ENCODE assay signal across 10 cellular contexts in genomic region chr2:20221939-20222768, GRCh38. TPM values are rescaled to one million over a fixed set of nuclear protein-coding genes. Genes with fewer than 3 reads are reported as not detected.
A peak's percentile ranks its signal among the peaks of the same experiment; 100 is the strongest.
DNase-seq lines count a peak whose midpoint lies in the region; ATAC-seq, FAIRE-seq and TF ChIP-seq lines count a peak whose summit lies in the region.
"Had no signal": no experiment of that assay in that cellular context is flagged by ENCODE, and none has a peak within 500 bp of the region (broad histone marks: within the 10 kb centered on the region; RNA-seq: fewer than 3 reads in every experiment).

No MANE protein-coding gene starts in this region.

- no peak overlapping the region for H3K4me2 ChIP-seq in K562 (ENCODE audit: insufficient read depth, low read length)

- no peaks in the 10 kb centered on the region for H4K20me1 ChIP-seq in K562 (replicated peaks; ENCODE audit: control insufficient read depth, insufficient read depth, low read length)

- TF ChIP-seq CTCF in 22Rv1 (IDR thresholded peaks at IDR 0.05), result no peak
- TF ChIP-seq CTCF in HEK293 (tag by site-specific recombination; IDR thresholded peaks at IDR 0.05), result no peak
- TF ChIP-seq CTCF in K562 (IDR thresholded peaks at IDR 0.05 in 2 of 3, conservative IDR thresholded peaks at IDR 0.05 in 1 of 3; ENCODE audit: insufficient read depth in 2 of 3, low read depth in 1 of 3, low read length in 3 of 3), result no peak
- TF ChIP-seq CTCF in lower lobe of right lung (IDR thresholded peaks at IDR 0.05), result no peak

- no peak overlapping the region for H2AFZ ChIP-seq in K562 (ENCODE audit: low read depth, low read length)

- H3K27ac ChIP-seq in 22Rv1 (peak overlapping the region; percentile 40), HEK293 (ENCODE audit: extremely low read depth, low read depth, low read length) (no peak overlapping the region; the same call in 1 of the 2 replicates), K562 (ENCODE audit: extremely low read depth, low read depth, low read length) (no peak overlapping the region), lower lobe of right lung (peak overlapping the region; percentile 82)
- H3K27ac ChIP-seq: parathyroid adenoma had no signal

- H3K27me3 ChIP-seq in K562 (ENCODE audit: control insufficient read depth in 2 of 2, insufficient read depth in 2 of 2, low read length in 2 of 2) (peaks cover 15 to 63% of the 10 kb centered on the region in 2 experiments; a peak in 3 of 5 replicates), lower lobe of right lung (ENCODE audit: low read depth) (peaks cover 35% of the 10 kb centered on the region)

- no peak for TF ChIP-seq RAD21 in K562 (CRISPR knock-in tag; conservative IDR thresholded peaks at IDR 0.05 in 1 of 2, IDR thresholded peaks at IDR 0.05 in 1 of 2)

- in situ Hi-C loops in K562 (cut with MboI), result loop anchor here (10.0 kb wide), 1 partner anchor 87 kb away; no protein-coding TSS in a partner anchor

- intact Hi-C loops in K562 (cut with micrococcal nuclease), result no loop called here
- intact Hi-C loops in lower lobe of right lung (cut with DNase I), result no loop called here
- intact Hi-C loops in left ventricle myocardium superior (cut with micrococcal nuclease), result no loop called here

- H3K9me3 ChIP-seq in HEK293 (ENCODE audit: control insufficient read depth, insufficient read depth, low read depth, low read length), result no peaks in the 10 kb centered on the region
- H3K9me3 ChIP-seq in K562 (replicated peaks; ENCODE audit: control insufficient read depth, insufficient read depth, low read depth, low read length), result no peaks in the 10 kb centered on the region
- no peaks in the 10 kb centered on the region for H3K9me3 ChIP-seq in lower lobe of right lung

- no TSS peak for BruUV-seq in K562 (replicated peaks; lab: Mats Ljungman, UMichigan)

- no peak for FAIRE-seq in K562 (lab: Jason Lieb, UNC)

- H3K36me3 ChIP-seq in HEK293 (ENCODE audit: control insufficient read depth in 2 of 2, insufficient read depth in 1 of 2, low read length in 2 of 2), result peaks cover 0 to 19% of the 10 kb centered on the region in 2 experiments; a peak in 2 of 3 replicates
- no peaks in the 10 kb centered on the region for H3K36me3 ChIP-seq in K562 (ENCODE audit: control insufficient read depth, insufficient read depth, low read length)
- H3K36me3 ChIP-seq in lower lobe of right lung, result no peaks in the 10 kb centered on the region

- H3K4me3 ChIP-seq in HEK293 (ENCODE audit: low read depth, low read length) (no peak overlapping the region), K562 (no peak overlapping the region), lower lobe of right lung (peak overlapping the region; percentile 70)

- POLR2A ChIA-PET in HEK293 (lab: Yijun Ruan, JAX), result interaction anchor here (1.0 to 1.7 kb wide), 3 partner anchors 10 to 81 kb away, joined by 3 to 6 read pairs (median 3); no protein-coding TSS in a partner anchor
- POLR2A ChIA-PET in K562 (lab: Yijun Ruan, JAX), result interaction anchor here (1.2 to 1.6 kb wide), 2 partner anchors 10 to 14 kb away, joined by 3 to 4 read pairs; no protein-coding TSS in a partner anchor

- CTCF ChIA-PET in HEK293 (lab: Yijun Ruan, JAX) (interaction anchor here (1.3 to 1.7 kb wide), 2 partner anchors 87 to 207 kb away, joined by 4 read pairs; no protein-coding TSS in a partner anchor), K562 (lab: Yijun Ruan, JAX; ENCODE audit: low intra/inter-chr PET ratio) (no interaction called here)

- no peak for ATAC-seq in K562
- ATAC-seq in lower lobe of right lung, result no peak
- ATAC-seq in left ventricle myocardium superior, result no peak

- H3K9me1 ChIP-seq in K562 (ENCODE audit: control insufficient read depth, insufficient read depth, low read length), result no peaks in the 10 kb centered on the region

- 39% methylated on average over 1 of the region's 1 CpG for WGBS in K562 (ENCODE audit: insufficient coverage, low coverage, missing lambda C conversion rate)

- TF ChIP-seq EP300 in K562 (IDR thresholded peaks at IDR 0.05; ENCODE audit: low read length), result no peak

- H3K79me2 ChIP-seq in K562 (ENCODE audit: control insufficient read depth, insufficient read depth, low read length), result no peaks in the 10 kb centered on the region
- H3K79me2 ChIP-seq: parathyroid adenoma had no signal

- no peak overlapping the region for H3K9ac ChIP-seq in K562 (ENCODE audit: insufficient read depth in 1 of 2, low read depth in 2 of 2, low read length in 2 of 2)
- H3K9ac ChIP-seq: parathyroid adenoma had no signal

- DNase-seq in K562 (ENCODE audit: extremely low read depth in 1 of 4, low spot score in 3 of 4) (no peak), lower lobe of right lung (no peak), pons (ENCODE audit: low spot score) (no peak), left ventricle myocardium superior (no peak)
- no peak for DNase-seq in stimulated activated CD4-positive, alpha-beta T cell treated with anti-CD3 and anti-CD28 coated beads, Interleukin-2, amount 100 ng/mL, for 48 hours
- DNase-seq in stimulated activated CD4-positive, alpha-beta T cell treated with anti-CD3 and anti-CD28 coated beads, Interleukin-12 subunit alpha, Interleukin-12 subunit beta, amount 100 ng/mL, for 4 hours, result no peak
- DNase-seq: effector CD8-positive, alpha-beta T cell had no signal

- no peak for TF ChIP-seq POLR2A in K562 (conservative IDR thresholded peaks at IDR 0.05)

- H3K4me1 ChIP-seq in HEK293 (ENCODE audit: control insufficient read depth, insufficient read depth, low read length) (peaks cover 14% of the 10 kb centered on the region), K562 (replicated peaks in 1 of 2; ENCODE audit: control insufficient read depth in 2 of 2, insufficient read depth in 2 of 2, low read length in 2 of 2) (peaks cover 0 to 33% of the 10 kb centered on the region in 2 experiments; a peak in 2 of 5 replicates), lower lobe of right lung (peaks cover 29% of the 10 kb centered on the region)

TF ChIP-seq in HEK293, 187 proteins besides CTCF, POLR2A, EP300 and RAD21 (continues in another document):
- peak; percentile 42; the same call in 1 of the 2 replicates for TF ChIP-seq ZNF600 (tag by site-specific recombination; IDR thresholded peaks at IDR 0.05)
- TF ChIP-seq ZNF214 (tag by site-specific recombination; IDR thresholded peaks at IDR 0.05; ENCODE audit: borderline replicate concordance), result no peak
- no peak for TF ChIP-seq ZBTB49 (tag by site-specific recombination; IDR thresholded peaks at IDR 0.05; ENCODE audit: low read depth)

TF ChIP-seq in K562, 482 proteins besides CTCF, POLR2A, EP300 and RAD21:
- no peak for TF ChIP-seq RBBP5 (IDR thresholded peaks at IDR 0.05; ENCODE audit: borderline replicate concordance, insufficient read depth, low read length, poor library complexity, severe bottlenecking)
- peak; percentile 69 for TF ChIP-seq ZFP36 (IDR thresholded peaks at IDR 0.05; ENCODE audit: low read depth, low read length, partially characterized antibody)

RNA-seq across cellular contexts. Expression of gene SDC1, which starts 2.8 kb away (rescaled TPM):
- total RNA-seq in K562 (2011; cell fraction: chromatin; rRNA removed; ENCODE audit: low replicate concordance), result 0.28 and 0.90 TPM in 2 replicates
- total RNA-seq in K562 (2011; cell fraction: nucleolus; rRNA removed), result 0.39 and 1.3 TPM in 2 replicates
- 0.37 and 0.46 TPM in 2 replicates for total RNA-seq in K562 (2011; cell fraction: nucleoplasm; rRNA removed)
- total RNA-seq in K562 (2014; rRNA removed), result 1.5 and 1.7 TPM in 2 replicates
- 0.35 and 0.40 TPM in 2 replicates for total RNA-seq in K562 (2014; rRNA removed; fragmentation: Illumina TruSeq; extraction: Trizol)
- total RNA-seq in K562 (2015; rRNA removed; fragmentation: Illumina TruSeq; extraction: Trizol), result 1.4 and 1.6 TPM in 2 replicates
- total RNA-seq in K562 (2021), result 2.7 TPM in 2 replicates
- polyA plus RNA-seq in K562 (2011; rRNA removed), result 0.39 and 2.7 TPM in 2 replicates
- polyA plus RNA-seq in K562 (2011; cell fraction: cytosol; rRNA removed), result 2.3 and 2.9 TPM in 2 replicates
- polyA plus RNA-seq in K562 (2011; cell fraction: nucleus; rRNA removed), result 0.34 and 2.7 TPM in 2 replicates
- 0.86 and 0.90 TPM in 2 replicates for polyA plus RNA-seq in K562 (2012)
- 0.49 and 1.2 TPM in 2 replicates for polyA plus RNA-seq in K562 (2014; fragmentation: Illumina TruSeq; extraction: Trizol)
- polyA plus RNA-seq in K562 (2014; fragmentation: Nextera tagmentation; extraction: Ambion mirVana), result under 1 TPM; 0.06 to 0.14 TPM
- polyA plus RNA-seq in K562 (2014; rRNA removed), result 1.1 and 1.8 TPM in 2 replicates
- 0.39 and 1.3 TPM in 2 replicates for polyA minus RNA-seq in K562 (2011; rRNA and poly(A)+ RNA removed)
- polyA minus RNA-seq in K562 (2011; cell fraction: cytosol; rRNA and poly(A)+ RNA removed), result 0.57 and 3.1 TPM in 2 replicates
- polyA minus RNA-seq in K562 (2011; cell fraction: nucleus; rRNA and poly(A)+ RNA removed), result 0.13 and 0.56 TPM in 2 replicates
- total RNA-seq in lower lobe of right lung, result 90.0 TPM
- total RNA-seq in left ventricle myocardium superior, result 0.42 TPM

Comparison
In these comparisons a context has a peak if more than half of its experiments do, and no peak if none do; other contexts are left out.
1. H3K27ac ChIP-seq: peak in 22Rv1 (single experiment) and lower lobe of right lung (single experiment); none in HEK293 (single experiment) and K562 (single experiment).
2. RNA of gene SDC1, which starts 2.8 kb away (total RNA-seq): 90.0 TPM in lower lobe of right lung (single experiment); 0.28 to 2.7 TPM in K562 and 0.42 TPM in left ventricle myocardium superior (single experiment); every median in the first group is over 10 times any median in the second.